In the genomic region with DNA sequence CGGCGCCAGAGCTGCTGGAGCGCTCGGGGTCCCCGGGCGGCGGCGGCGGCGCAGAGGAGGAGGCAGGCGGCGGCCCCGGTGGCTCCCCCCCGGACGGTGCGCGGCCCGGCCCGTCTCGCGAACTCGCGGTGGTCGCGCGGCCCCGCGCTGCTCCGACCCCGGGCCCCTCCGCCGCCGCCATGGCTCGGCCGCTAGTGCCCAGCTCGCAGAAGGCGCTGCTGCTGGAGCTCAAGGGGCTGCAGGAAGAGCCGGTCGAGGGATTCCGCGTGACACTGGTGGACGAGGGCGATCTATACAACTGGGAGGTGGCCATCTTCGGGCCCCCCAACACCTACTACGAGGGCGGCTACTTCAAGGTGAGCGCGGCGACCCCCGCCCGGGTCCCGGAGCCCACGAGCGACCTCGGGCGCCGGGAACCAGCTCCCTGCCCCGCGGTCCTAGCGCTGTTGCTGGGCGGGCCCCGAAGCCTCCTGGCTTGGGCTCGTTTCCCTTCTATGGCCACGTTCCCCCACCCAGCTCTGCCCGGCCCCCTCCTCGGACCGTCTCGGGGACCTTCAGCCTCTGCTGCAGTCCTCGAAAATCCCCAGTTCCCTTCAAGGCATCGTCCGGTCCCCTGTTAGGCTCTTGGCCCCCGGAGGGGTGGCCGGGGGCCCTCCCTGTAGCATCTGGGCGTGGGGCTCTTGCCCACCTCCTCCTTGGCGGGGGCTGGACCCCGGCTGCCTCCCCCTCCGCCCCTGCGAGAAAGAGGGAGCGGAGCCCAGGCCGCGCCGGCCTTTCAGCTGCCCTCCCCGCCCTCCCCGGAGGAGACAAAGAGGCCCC, we compare ENCODE assay signal across 1 cellular context.
TF ChIP-seq lines count a peak whose summit lies in the region.

A gene with protein sequence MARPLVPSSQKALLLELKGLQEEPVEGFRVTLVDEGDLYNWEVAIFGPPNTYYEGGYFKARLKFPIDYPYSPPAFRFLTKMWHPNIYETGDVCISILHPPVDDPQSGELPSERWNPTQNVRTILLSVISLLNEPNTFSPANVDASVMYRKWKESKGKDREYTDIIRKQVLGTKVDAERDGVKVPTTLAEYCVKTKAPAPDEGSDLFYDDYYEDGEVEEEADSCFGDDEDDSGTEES (plus strand): TSS at position 8 of the 819 bp plus-strand sequence. CDS start 172 bp downstream, at position 180.

TF ChIP-seq in K562, 482 proteins besides CTCF, POLR2A, EP300 and RAD21 (continues in another document):
- TF ChIP-seq TOE1 (IDR thresholded peaks at IDR 0.05; ENCODE audit: borderline replicate concordance) (no peak), TOE1 (CRISPR knock-in tag; IDR thresholded peaks at IDR 0.05; ENCODE audit: borderline replicate concordance, low read depth) (no peak), SMC3 (conservative IDR thresholded peaks at IDR 0.05; ENCODE audit: insufficient read depth, low read depth, low read length) (0 out of 2 replicates have a peak, but pooled peaks have one; percentile 2), ZNF311 (CRISPR knock-in tag; IDR thresholded peaks at IDR 0.05) (no peak), SIN3A (IDR thresholded peaks at IDR 0.05; ENCODE audit: borderline replicate concordance in 2 of 2, control insufficient read depth in 1 of 2, low read depth in 2 of 2, low read length in 2 of 2) (peak in 1 of 2 experiments; percentile 12; a peak in 1 of 4 replicates), TEAD1 (CRISPR knock-in tag; IDR thresholded peaks at IDR 0.05) (0 out of 4 replicates have a peak, but pooled peaks of 1 of the 2 experiments have one; percentile 38), RB1 (IDR thresholded peaks at IDR 0.05; ENCODE audit: low read depth) (peak; percentile 45), RBM39 (optimal IDR thresholded peaks at IDR 0.05; ENCODE audit: low read depth, low read length) (no peak), SPI1 (IDR thresholded peaks at IDR 0.05; ENCODE audit: borderline replicate concordance, low read depth, low read length) (no peak), XRCC5 (IDR thresholded peaks at IDR 0.05; ENCODE audit: low read depth, low read length) (no peak), ZNF696 (CRISPR knock-in tag; conservative IDR thresholded peaks at IDR 0.05) (no peak), SETDB1 (IDR thresholded peaks at IDR 0.05; ENCODE audit: low read length) (no peak), HDAC1 (IDR thresholded peaks at IDR 0.05) (0 out of 4 replicates have a peak, but pooled peaks of 1 of the 2 experiments have one; percentile 16), SREBF1 (IDR thresholded peaks at IDR 0.05; ENCODE audit: borderline replicate concordance, low read depth, low read length) (no peak), TCF7 (IDR thresholded peaks at IDR 0.05; ENCODE audit: borderline replicate concordance) (no peak), CHD4 (IDR thresholded peaks at IDR 0.05; ENCODE audit: insufficient read depth, insufficient replicate concordance, low read depth, low read length, poor library complexity, severe bottlenecking) (no peak), NONO (IDR thresholded peaks at IDR 0.05; ENCODE audit: low read depth in 2 of 2, low read length in 1 of 2) (0 out of 4 replicates have a peak, but pooled peaks of 1 of the 2 experiments have one; percentile 64), TAF1 (IDR thresholded peaks at IDR 0.05; ENCODE audit: control insufficient read depth, extremely low read depth, insufficient read depth, low read length, severe bottlenecking) (peak; percentile 26), SAP30 (IDR thresholded peaks at IDR 0.05; ENCODE audit: borderline replicate concordance, insufficient read depth, low read depth, low read length, poor library complexity, severe bottlenecking) (peak; percentile 44), FOSL1 (tag; conservative IDR thresholded peaks at IDR 0.05) (no peak), ERF (CRISPR knock-in tag; IDR thresholded peaks at IDR 0.05) (0 out of 2 replicates have a peak, but pooled peaks have one; percentile 45), RBFOX2 (IDR thresholded peaks at IDR 0.05; ENCODE audit: low read depth, low read length) (peak; percentile 61), ZNF24 (IDR thresholded peaks at IDR 0.05) (no peak), NCOA6 (IDR thresholded peaks at IDR 0.05) (no peak), FIP1L1 (IDR thresholded peaks at IDR 0.05; ENCODE audit: low read depth, low read length, poor library complexity, severe bottlenecking) (peak; percentile 19), TARDBP (IDR thresholded peaks at IDR 0.05) (no peak), RBM15 (IDR thresholded peaks at IDR 0.05; ENCODE audit: insufficient read depth, low read length) (no peak), PHF8 (IDR thresholded peaks at IDR 0.05; ENCODE audit: borderline replicate concordance, low read length) (peak; percentile 61; the same call in 1 of the 2 replicates), POLR2G (IDR thresholded peaks at IDR 0.05; ENCODE audit: low read depth, low read length) (peak; percentile 84), SMAD4 (CRISPR knock-in tag; conservative IDR thresholded peaks at IDR 0.05) (no peak), ZNF75A (CRISPR knock-in tag; IDR thresholded peaks at IDR 0.05) (no peak), DDX20 (tag; IDR thresholded peaks at IDR 0.05; ENCODE audit: low read depth) (no peak), YY1 (IDR thresholded peaks at IDR 0.05; ENCODE audit: borderline replicate concordance in 1 of 3, control insufficient read depth in 1 of 3, extremely low read depth in 1 of 3, insufficient read depth in 3 of 3, insufficient read length in 1 of 3, insufficient replicate concordance in 2 of 3, low read depth in 1 of 3, low read length in 2 of 3) (peak in 1 of 3 experiments; percentile 49), GATAD2B (IDR thresholded peaks at IDR 0.05; ENCODE audit: borderline replicate concordance) (peak; percentile 52)
- TF ChIP-seq, protein P1, sequence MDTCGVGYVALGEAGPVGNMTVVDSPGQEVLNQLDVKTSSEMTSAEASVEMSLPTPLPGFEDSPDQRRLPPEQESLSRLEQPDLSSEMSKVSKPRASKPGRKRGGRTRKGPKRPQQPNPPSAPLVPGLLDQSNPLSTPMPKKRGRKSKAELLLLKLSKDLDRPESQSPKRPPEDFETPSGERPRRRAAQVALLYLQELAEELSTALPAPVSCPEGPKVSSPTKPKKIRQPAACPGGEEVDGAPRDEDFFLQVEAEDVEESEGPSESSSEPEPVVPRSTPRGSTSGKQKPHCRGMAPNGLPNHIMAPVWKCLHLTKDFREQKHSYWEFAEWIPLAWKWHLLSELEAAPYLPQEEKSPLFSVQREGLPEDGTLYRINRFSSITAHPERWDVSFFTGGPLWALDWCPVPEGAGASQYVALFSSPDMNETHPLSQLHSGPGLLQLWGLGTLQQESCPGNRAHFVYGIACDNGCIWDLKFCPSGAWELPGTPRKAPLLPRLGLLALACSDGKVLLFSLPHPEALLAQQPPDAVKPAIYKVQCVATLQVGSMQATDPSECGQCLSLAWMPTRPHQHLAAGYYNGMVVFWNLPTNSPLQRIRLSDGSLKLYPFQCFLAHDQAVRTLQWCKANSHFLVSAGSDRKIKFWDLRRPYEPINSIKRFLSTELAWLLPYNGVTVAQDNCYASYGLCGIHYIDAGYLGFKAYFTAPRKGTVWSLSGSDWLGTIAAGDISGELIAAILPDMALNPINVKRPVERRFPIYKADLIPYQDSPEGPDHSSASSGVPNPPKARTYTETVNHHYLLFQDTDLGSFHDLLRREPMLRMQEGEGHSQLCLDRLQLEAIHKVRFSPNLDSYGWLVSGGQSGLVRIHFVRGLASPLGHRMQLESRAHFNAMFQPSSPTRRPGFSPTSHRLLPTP (IDR thresholded peaks at IDR 0.05; ENCODE audit: borderline replicate concordance, extremely low read depth, insufficient read length): no peak
- TF ChIP-seq, protein P2, sequence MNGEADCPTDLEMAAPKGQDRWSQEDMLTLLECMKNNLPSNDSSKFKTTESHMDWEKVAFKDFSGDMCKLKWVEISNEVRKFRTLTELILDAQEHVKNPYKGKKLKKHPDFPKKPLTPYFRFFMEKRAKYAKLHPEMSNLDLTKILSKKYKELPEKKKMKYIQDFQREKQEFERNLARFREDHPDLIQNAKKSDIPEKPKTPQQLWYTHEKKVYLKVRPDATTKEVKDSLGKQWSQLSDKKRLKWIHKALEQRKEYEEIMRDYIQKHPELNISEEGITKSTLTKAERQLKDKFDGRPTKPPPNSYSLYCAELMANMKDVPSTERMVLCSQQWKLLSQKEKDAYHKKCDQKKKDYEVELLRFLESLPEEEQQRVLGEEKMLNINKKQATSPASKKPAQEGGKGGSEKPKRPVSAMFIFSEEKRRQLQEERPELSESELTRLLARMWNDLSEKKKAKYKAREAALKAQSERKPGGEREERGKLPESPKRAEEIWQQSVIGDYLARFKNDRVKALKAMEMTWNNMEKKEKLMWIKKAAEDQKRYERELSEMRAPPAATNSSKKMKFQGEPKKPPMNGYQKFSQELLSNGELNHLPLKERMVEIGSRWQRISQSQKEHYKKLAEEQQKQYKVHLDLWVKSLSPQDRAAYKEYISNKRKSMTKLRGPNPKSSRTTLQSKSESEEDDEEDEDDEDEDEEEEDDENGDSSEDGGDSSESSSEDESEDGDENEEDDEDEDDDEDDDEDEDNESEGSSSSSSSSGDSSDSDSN (IDR thresholded peaks at IDR 0.05; ENCODE audit: borderline replicate concordance in 1 of 2, low read depth in 2 of 2, low read length in 2 of 2): no peak
- TF ChIP-seq, protein P3, sequence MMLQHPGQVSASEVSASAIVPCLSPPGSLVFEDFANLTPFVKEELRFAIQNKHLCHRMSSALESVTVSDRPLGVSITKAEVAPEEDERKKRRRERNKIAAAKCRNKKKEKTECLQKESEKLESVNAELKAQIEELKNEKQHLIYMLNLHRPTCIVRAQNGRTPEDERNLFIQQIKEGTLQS (IDR thresholded peaks at IDR 0.05): no peak
- TF ChIP-seq, protein P3 (CRISPR knock-in tag; conservative IDR thresholded peaks at IDR 0.05): no peak
- TF ChIP-seq, protein P4, sequence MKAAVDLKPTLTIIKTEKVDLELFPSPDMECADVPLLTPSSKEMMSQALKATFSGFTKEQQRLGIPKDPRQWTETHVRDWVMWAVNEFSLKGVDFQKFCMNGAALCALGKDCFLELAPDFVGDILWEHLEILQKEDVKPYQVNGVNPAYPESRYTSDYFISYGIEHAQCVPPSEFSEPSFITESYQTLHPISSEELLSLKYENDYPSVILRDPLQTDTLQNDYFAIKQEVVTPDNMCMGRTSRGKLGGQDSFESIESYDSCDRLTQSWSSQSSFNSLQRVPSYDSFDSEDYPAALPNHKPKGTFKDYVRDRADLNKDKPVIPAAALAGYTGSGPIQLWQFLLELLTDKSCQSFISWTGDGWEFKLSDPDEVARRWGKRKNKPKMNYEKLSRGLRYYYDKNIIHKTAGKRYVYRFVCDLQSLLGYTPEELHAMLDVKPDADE (conservative IDR thresholded peaks at IDR 0.05; ENCODE audit: control insufficient read depth, low read depth, low read length): 0 out of 2 replicates have a peak, but pooled peaks have one; percentile 4
- TF ChIP-seq, protein P5, sequence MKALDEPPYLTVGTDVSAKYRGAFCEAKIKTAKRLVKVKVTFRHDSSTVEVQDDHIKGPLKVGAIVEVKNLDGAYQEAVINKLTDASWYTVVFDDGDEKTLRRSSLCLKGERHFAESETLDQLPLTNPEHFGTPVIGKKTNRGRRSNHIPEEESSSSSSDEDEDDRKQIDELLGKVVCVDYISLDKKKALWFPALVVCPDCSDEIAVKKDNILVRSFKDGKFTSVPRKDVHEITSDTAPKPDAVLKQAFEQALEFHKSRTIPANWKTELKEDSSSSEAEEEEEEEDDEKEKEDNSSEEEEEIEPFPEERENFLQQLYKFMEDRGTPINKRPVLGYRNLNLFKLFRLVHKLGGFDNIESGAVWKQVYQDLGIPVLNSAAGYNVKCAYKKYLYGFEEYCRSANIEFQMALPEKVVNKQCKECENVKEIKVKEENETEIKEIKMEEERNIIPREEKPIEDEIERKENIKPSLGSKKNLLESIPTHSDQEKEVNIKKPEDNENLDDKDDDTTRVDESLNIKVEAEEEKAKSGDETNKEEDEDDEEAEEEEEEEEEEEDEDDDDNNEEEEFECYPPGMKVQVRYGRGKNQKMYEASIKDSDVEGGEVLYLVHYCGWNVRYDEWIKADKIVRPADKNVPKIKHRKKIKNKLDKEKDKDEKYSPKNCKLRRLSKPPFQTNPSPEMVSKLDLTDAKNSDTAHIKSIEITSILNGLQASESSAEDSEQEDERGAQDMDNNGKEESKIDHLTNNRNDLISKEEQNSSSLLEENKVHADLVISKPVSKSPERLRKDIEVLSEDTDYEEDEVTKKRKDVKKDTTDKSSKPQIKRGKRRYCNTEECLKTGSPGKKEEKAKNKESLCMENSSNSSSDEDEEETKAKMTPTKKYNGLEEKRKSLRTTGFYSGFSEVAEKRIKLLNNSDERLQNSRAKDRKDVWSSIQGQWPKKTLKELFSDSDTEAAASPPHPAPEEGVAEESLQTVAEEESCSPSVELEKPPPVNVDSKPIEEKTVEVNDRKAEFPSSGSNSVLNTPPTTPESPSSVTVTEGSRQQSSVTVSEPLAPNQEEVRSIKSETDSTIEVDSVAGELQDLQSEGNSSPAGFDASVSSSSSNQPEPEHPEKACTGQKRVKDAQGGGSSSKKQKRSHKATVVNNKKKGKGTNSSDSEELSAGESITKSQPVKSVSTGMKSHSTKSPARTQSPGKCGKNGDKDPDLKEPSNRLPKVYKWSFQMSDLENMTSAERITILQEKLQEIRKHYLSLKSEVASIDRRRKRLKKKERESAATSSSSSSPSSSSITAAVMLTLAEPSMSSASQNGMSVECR (CRISPR knock-in tag; IDR thresholded peaks at IDR 0.05): 0 out of 2 replicates have a peak, but pooled peaks have one; percentile 1
